27 cellular contexts compared by ENCODE assay signal in the genomic region with DNA sequence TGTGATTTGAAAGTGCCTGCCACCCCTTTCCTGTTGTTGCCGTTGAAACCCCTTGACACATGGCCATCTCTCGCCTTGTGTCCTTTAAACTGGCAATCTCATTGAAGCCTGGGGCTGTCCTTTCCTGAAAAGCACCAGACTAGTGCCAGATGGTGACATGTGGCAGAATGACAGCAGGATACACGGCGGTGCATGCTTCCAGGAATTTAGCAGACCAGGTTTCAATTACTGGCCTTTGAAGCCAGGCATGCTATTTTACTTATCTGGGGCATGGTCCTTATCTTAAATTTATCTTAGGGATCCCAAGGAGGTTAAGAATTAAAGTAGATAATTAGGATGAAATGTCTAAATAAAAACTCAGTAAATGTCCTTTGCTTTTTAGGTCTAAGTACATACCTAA. TPM values are rescaled to one million over a fixed set of nuclear protein-coding genes. Genes with fewer than 3 reads are reported as not detected.
A peak's percentile ranks its signal among the peaks of the same experiment; 100 is the strongest.
DNase-seq lines count a peak whose midpoint lies in the region; ATAC-seq and TF ChIP-seq lines count a peak whose summit lies in the region.
"Had no signal": no experiment of that assay in that cellular context is flagged by ENCODE, and none has a peak within 500 bp of the region (broad histone marks: within the 10 kb centered on the region; RNA-seq: fewer than 3 reads in every experiment).

No MANE protein-coding gene starts in this region.

- H2AFZ ChIP-seq in Karpas-422 (ENCODE audit: low read length): no peak overlapping the region
- H2AFZ ChIP-seq: neural progenitor cell had no signal

- no peaks in the 10 kb centered on the region for H3K27me3 ChIP-seq in Karpas-422 (ENCODE audit: low read length)
- H3K27me3 ChIP-seq: body of pancreas, neural progenitor cell had no signal

- no peaks in the 10 kb centered on the region for H3K4me1 ChIP-seq in Karpas-422 (ENCODE audit: low read length)
- H3K4me1 ChIP-seq: body of pancreas, foreskin keratinocyte, lower lobe of right lung, neural progenitor cell had no signal

- H4K20me1 ChIP-seq in Karpas-422 (ENCODE audit: insufficient read depth, low read depth, low read length): no peaks in the 10 kb centered on the region

- intact Hi-C loops in posterior vena cava (cut with DNase I): no loop called here

- H3K4me3 ChIP-seq in HFF-Myc (replicated peaks; ENCODE audit: low read depth, low read length): no peak overlapping the region
- H3K4me3 ChIP-seq in Karpas-422 (ENCODE audit: low read length): no peak overlapping the region
- H3K4me3 ChIP-seq: body of pancreas, lower lobe of right lung, neural progenitor cell, skin epidermis had no signal

- DNase-seq in HFF-Myc (ENCODE audit: extremely low read depth, low read depth) (peak; percentile 24), NCI-H524 (lab: John Stamatoyannopoulos, UW) (peak; percentile 96 to 97), ecto neural progenitor cell (ENCODE audit: low spot score) (peak; percentile 49), posterior vena cava (ENCODE audit: low spot score) (peak; percentile 28), Karpas-422 (no peak), SKM-1 (lab: John Stamatoyannopoulos, UW; ENCODE audit: unreplicated experiment) (no peak)
- no peak for DNase-seq in activated naive CD4-positive, alpha-beta T cell treated with anti-CD3 and anti-CD28 coated beads, Interleukin-2, amount 50 U/mL, for 16 hours
- DNase-seq: activated T-cell treated with anti-CD3 and anti-CD28 coated beads, Interleukin-2, amount 50 U/mL, for 4 hours; body of pancreas; CD4-positive, CD25-positive, alpha-beta regulatory T cell; effector memory CD8-positive, alpha-beta T cell; foreskin keratinocyte; GOT3; hypothalamus; KBM-7; lower lobe of right lung; NCI-H146; NCI-H226; stimulated activated CD4-positive, alpha-beta T cell treated with anti-CD3 and anti-CD28 coated beads, Interleukin-1b, Interleukin-23, amount 100 ng/mL, for 48 hours had no signal

- no peak overlapping the region for H3K9ac ChIP-seq in Karpas-422 (ENCODE audit: low read length)
- H3K9ac ChIP-seq: neural progenitor cell had no signal

- no peaks in the 10 kb centered on the region for H3K9me3 ChIP-seq in Karpas-422 (ENCODE audit: low read length)
- H3K9me3 ChIP-seq: body of pancreas had no signal

- no peak for TF ChIP-seq CTCF in HFF-Myc (IDR thresholded peaks at IDR 0.05; ENCODE audit: low read depth, low read length, missing control alignments)

- H3K79me2 ChIP-seq in Karpas-422 (ENCODE audit: low read length): no peaks in the 10 kb centered on the region

- H3K27ac ChIP-seq in Karpas-422 (ENCODE audit: low read length): no peak overlapping the region
- H3K27ac ChIP-seq: body of pancreas, foreskin keratinocyte, lower lobe of right lung, neural progenitor cell, skin epidermis had no signal

- H3K9me2 ChIP-seq in Karpas-422 (replicated peaks; ENCODE audit: insufficient read depth, low read length): no peaks in the 10 kb centered on the region

- no peak overlapping the region for H3K4me2 ChIP-seq in Karpas-422 (ENCODE audit: low read depth, low read length, poor library complexity, severe bottlenecking)
- H3K4me2 ChIP-seq: neural progenitor cell had no signal

- ATAC-seq in HG02970 (IDR thresholded peaks at IDR 0.05; ENCODE audit: low FRiP score, unreplicated experiment): no peak
- ATAC-seq: activated T-cell treated with anti-CD3 and anti-CD28 coated beads, Interleukin-2, amount 50 U/mL, for 4 hours; body of pancreas; effector memory CD8-positive, alpha-beta T cell; esophagus mucosa; foreskin keratinocyte; lower lobe of right lung; Panc1 had no signal

- no peaks in the 10 kb centered on the region for H3K36me3 ChIP-seq in Karpas-422 (ENCODE audit: insufficient read depth, low read length)
- H3K36me3 ChIP-seq: lower lobe of right lung, neural progenitor cell had no signal

RNA-seq across cellular contexts. Expression of a gene that starts 15.2 kb away (rescaled TPM):
- 1 to 10 TPM; 1.3 to 1.6 TPM for total RNA-seq in posterior vena cava
- not detected in 2 replicates for total RNA-seq in Karpas-422 (2014; rRNA removed; shearing (Covaris generic); ENCODE audit: low replicate concordance)
- total RNA-seq: activated CD8-positive, alpha-beta memory T cell treated with anti-CD3 and anti-CD28 coated beads for 36 hours; activated T-cell treated with anti-CD3 and anti-CD28 coated beads, Interleukin-2, amount 50 U/mL, for 4 hours; CD4-positive, CD25-positive, alpha-beta regulatory T cell; foreskin keratinocyte; pulmonary artery endothelial cell; T-helper 1 cell treated with Interleukin-12 subunit alpha and Interleukin-12 subunit beta and Interleukin-4 antibody, amounts not matched to agents 30 ng/mL and 1 ng/mL, for 36 hours had no signal

Comparison
In these comparisons a context has a peak if more than half of its experiments do, and no peak if none do; other contexts are left out.
1. DNase-seq: peak in HFF-Myc (single experiment), NCI-H524 (2 of 2), ecto neural progenitor cell (single experiment) and posterior vena cava (single experiment); none in activated naive CD4-positive, alpha-beta T cell treated with anti-CD3 and anti-CD28 coated beads, Interleukin-2, amount 50 U/mL, for 16 hours (single experiment), Karpas-422 (single experiment) and SKM-1 (single experiment).